1 cellular context compared by ENCODE assay signal in the genomic region with DNA sequence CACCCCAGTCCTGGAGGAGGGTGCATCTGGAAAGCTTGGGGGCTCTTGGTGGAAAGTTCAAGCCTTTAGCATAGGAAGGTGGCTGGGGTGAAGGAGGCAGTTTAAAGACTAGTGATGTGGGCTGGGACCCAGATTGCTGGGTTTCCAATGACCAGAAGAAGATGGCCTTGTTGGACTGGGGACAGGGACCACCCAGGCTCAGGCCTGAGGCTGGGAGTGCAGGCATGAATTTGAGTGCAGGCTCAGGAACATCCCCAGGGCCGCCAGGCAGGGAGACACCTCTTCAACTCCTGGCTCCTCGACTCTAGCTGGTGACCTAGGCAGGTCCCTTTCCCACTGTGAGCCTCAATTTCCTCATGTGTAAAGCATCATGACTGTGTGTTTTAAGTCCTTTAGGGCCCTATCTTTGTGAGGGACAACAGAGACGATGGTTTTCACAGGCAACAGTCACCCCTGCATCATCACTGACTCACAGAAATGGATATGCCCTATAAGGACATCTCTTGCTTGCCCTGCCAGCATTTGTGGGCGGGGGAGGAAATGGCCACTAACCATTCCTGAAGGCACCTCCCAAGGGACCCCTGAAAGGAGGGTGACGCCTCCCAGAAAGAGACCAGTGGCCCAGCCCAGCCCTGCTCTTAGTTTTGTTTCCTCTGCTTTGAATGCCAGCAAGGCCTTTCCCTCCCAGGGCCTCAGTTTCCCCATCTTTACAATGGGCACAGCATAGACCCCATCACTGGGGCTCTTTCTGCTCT.
TF ChIP-seq lines count a peak whose summit lies in the region.

No MANE protein-coding gene starts in this region.

TF ChIP-seq in SK-N-SH, 30 proteins besides CTCF, POLR2A, EP300 and RAD21 (continued from another document):
- TF ChIP-seq FOSL2 (IDR thresholded peaks at IDR 0.05; ENCODE audit: borderline replicate concordance, low read depth) (peak; percentile 53; the same call in 1 of the 2 replicates), ELF1 (IDR thresholded peaks at IDR 0.05) (no peak), SMC3 (IDR thresholded peaks at IDR 0.05; ENCODE audit: low read depth, low read length) (no peak), MXI1 (IDR thresholded peaks at IDR 0.05; ENCODE audit: low read depth, low read length) (no peak), NFIC (IDR thresholded peaks at IDR 0.05; ENCODE audit: borderline replicate concordance) (peak; percentile 29; the same call in 1 of the 2 replicates), RCOR1 (IDR thresholded peaks at IDR 0.05; ENCODE audit: low read length) (no peak), SIN3A (IDR thresholded peaks at IDR 0.05; ENCODE audit: borderline replicate concordance, low read depth, low read length) (no peak), TEAD4 (IDR thresholded peaks at IDR 0.05; ENCODE audit: borderline replicate concordance, insufficient read depth) (no peak), GABPA (IDR thresholded peaks at IDR 0.05; ENCODE audit: low read depth) (no peak), GATA2 (CRISPR knock-in tag; IDR thresholded peaks at IDR 0.05) (no peak), IRF3 (IDR thresholded peaks at IDR 0.05; ENCODE audit: low read depth, low read length) (no peak), PBX3 (IDR thresholded peaks at IDR 0.05) (no peak), MEF2A (IDR thresholded peaks at IDR 0.05; ENCODE audit: borderline replicate concordance, low read depth) (no peak), JUND (IDR thresholded peaks at IDR 0.05) (no peak), NRF1 (IDR thresholded peaks at IDR 0.05; ENCODE audit: low read depth, low read length) (no peak), FOXJ3 (CRISPR knock-in tag; IDR thresholded peaks at IDR 0.05) (no peak), EZH2phosphoT487 (IDR thresholded peaks at IDR 0.05; ENCODE audit: borderline replicate concordance, low read depth) (no peak)
- TF ChIP-seq, protein P1, sequence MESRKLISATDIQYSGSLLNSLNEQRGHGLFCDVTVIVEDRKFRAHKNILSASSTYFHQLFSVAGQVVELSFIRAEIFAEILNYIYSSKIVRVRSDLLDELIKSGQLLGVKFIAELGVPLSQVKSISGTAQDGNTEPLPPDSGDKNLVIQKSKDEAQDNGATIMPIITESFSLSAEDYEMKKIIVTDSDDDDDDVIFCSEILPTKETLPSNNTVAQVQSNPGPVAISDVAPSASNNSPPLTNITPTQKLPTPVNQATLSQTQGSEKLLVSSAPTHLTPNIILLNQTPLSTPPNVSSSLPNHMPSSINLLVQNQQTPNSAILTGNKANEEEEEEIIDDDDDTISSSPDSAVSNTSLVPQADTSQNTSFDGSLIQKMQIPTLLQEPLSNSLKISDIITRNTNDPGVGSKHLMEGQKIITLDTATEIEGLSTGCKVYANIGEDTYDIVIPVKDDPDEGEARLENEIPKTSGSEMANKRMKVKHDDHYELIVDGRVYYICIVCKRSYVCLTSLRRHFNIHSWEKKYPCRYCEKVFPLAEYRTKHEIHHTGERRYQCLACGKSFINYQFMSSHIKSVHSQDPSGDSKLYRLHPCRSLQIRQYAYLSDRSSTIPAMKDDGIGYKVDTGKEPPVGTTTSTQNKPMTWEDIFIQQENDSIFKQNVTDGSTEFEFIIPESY (IDR thresholded peaks at IDR 0.05; ENCODE audit: borderline replicate concordance, low read depth): no peak
